In the genomic region with DNA sequence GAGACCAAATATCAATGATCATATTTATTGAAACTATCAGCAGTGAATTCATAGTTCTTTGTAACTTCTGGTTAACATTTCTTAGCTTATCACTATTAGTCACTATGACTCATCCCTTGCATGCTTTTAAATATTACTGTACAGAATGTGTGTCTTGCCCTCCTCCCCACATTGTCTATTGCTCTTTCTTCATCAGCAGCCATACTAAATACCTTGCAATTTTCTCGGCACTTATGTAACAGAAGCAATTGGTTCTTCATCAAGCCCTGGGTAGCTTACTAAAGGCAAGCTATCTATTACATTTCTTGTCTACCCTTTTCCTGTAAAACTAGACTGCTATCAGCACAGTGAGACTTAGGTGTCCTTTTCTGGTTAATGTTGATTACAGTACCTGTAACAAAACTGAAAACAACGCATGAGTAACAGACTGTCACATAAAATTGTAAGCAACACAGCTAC, we compare ENCODE assay signal across 18 cellular contexts. TPM values are rescaled to one million over a fixed set of nuclear protein-coding genes. Genes with fewer than 3 reads are reported as not detected.
DNase-seq lines count a peak whose midpoint lies in the region; ATAC-seq, FAIRE-seq and TF ChIP-seq lines count a peak whose summit lies in the region.
"Had no signal": no experiment of that assay in that cellular context is flagged by ENCODE, and none has a peak within 500 bp of the region (broad histone marks: within the 10 kb centered on the region; RNA-seq: fewer than 3 reads in every experiment).

No MANE protein-coding gene starts in this region.

- H4K20me1 ChIP-seq in K562 (replicated peaks; ENCODE audit: control insufficient read depth, insufficient read depth, low read length) (no peaks in the 10 kb centered on the region), keratinocyte (ENCODE audit: control insufficient read depth, extremely low read depth, insufficient read depth, low read length) (no peaks in the 10 kb centered on the region)

- TF ChIP-seq CTCF in K562 (IDR thresholded peaks at IDR 0.05 in 2 of 3, conservative IDR thresholded peaks at IDR 0.05 in 1 of 3; ENCODE audit: insufficient read depth in 2 of 3, low read depth in 1 of 3, low read length in 3 of 3) (no peak), keratinocyte (optimal IDR thresholded peaks at IDR 0.05 in 1 of 3, IDR thresholded peaks at IDR 0.05 in 1 of 3, conservative IDR thresholded peaks at IDR 0.05 in 1 of 3; ENCODE audit: extremely low read depth in 1 of 3, insufficient read depth in 2 of 3, low read length in 3 of 3) (no peak), chondrocyte (IDR thresholded peaks at IDR 0.05) (no peak)

- TF ChIP-seq POLR2A in K562 (conservative IDR thresholded peaks at IDR 0.05), result no peak

- TF ChIP-seq EP300 in K562 (IDR thresholded peaks at IDR 0.05; ENCODE audit: low read length), result no peak

- DNase-seq in Caki2 (ENCODE audit: low read depth) (peak; percentile 67), NCI-H226 (peak; percentile 72), K562 (ENCODE audit: extremely low read depth in 1 of 4, low spot score in 3 of 4) (peak; percentile 2 to 18 (median 4)), keratinocyte (ENCODE audit: low read depth, low spot score) (no peak), left colon (no peak), NCI-H1417 (lab: John Stamatoyannopoulos, UW) (no peak), chondrocyte (ENCODE audit: low spot score) (no peak), DMS153 treated with DMSO at 0.1 percent for 48 hours (lab: John Stamatoyannopoulos, UW; ENCODE audit: unreplicated experiment) (no peak)
- DNase-seq: activated CD4-positive, alpha-beta T cell treated with anti-CD3 and anti-CD28 coated beads, Interleukin-2, amount 50 U/mL, for 4 hours; adrenal gland; AML-193; NCI-H82; occipital lobe; SHP77 treated with DMSO at 0.1 percent for 48 hours; stimulated activated CD4-positive, alpha-beta T cell treated with anti-CD3 and anti-CD28 coated beads, Interleukin-12 subunit alpha, Interleukin-12 subunit beta, amount 100 ng/mL, for 4 hours; substantia nigra had no signal

- H3K79me2 ChIP-seq in K562 (ENCODE audit: control insufficient read depth, insufficient read depth, low read length) (no peaks in the 10 kb centered on the region; the same call in 2 of the 3 replicates), keratinocyte (ENCODE audit: control insufficient read depth, insufficient read depth, low read length) (no peaks in the 10 kb centered on the region)

- in situ Hi-C loops in Caki2 (cut with HindIII; ENCODE audit: low pct_unique_long_range_greater_than_20kb, low sequenced_read_pairs) (no loop called here), K562 (cut with MboI) (no loop called here)

- H3K4me3 Mint-ChIP-seq in chondrocyte (ENCODE audit: unreplicated experiment), result no peak overlapping the region

- dilution Hi-C loops in keratinocyte (cut with MboI; ENCODE audit: extremely low pct_ligation_motif_present, low sequenced_read_pairs), result no loop called here

- H3K27me3 ChIP-seq in K562 (ENCODE audit: control insufficient read depth in 2 of 2, insufficient read depth in 2 of 2, low read length in 2 of 2) (no peaks in the 10 kb centered on the region), keratinocyte (ENCODE audit: control insufficient read depth, extremely low read depth, insufficient read depth, low read length) (no peaks in the 10 kb centered on the region)
- H3K27me3 ChIP-seq: adrenal gland had no signal

- H3K36me3 Mint-ChIP-seq in chondrocyte (ENCODE audit: low read depth), result no peaks in the 10 kb centered on the region

- no TSS peak for BruUV-seq in K562 (replicated peaks; lab: Mats Ljungman, UMichigan)

- 0% methylated on average over 2 of the region's 2 CpGs for WGBS in K562 (ENCODE audit: insufficient coverage, low coverage, missing lambda C conversion rate)

- no peaks in the 10 kb centered on the region for H3K9me3 ChIP-seq in K562 (replicated peaks; ENCODE audit: control insufficient read depth, insufficient read depth, low read depth, low read length)
- H3K9me3 ChIP-seq in keratinocyte (ENCODE audit: control insufficient read depth, low read depth, low read length), result no peaks in the 10 kb centered on the region
- H3K9me3 ChIP-seq: adrenal gland had no signal

- H3K27me3 Mint-ChIP-seq in chondrocyte (ENCODE audit: low read depth), result peaks cover 1% of the 10 kb centered on the region

- ATAC-seq in K562 (peak; percentile 56), left colon (no peak)
- ATAC-seq: HCT116 had no signal

- intact Hi-C loops in K562 (cut with micrococcal nuclease), result no loop called here
- intact Hi-C loops in left colon (cut with DNase I, micrococcal nuclease), result no loop called here

- H3K9ac ChIP-seq in K562 (ENCODE audit: insufficient read depth in 1 of 2, low read depth in 2 of 2, low read length in 2 of 2) (no peak overlapping the region; a peak in 1 of 4 replicates), keratinocyte (ENCODE audit: control insufficient read depth, extremely low read depth, insufficient read depth, low read length) (no peak overlapping the region)

- peak overlapping the region; percentile 34; the same call in 1 of the 2 replicates for H3K4me2 ChIP-seq in K562 (ENCODE audit: insufficient read depth, low read length)
- no peak overlapping the region for H3K4me2 ChIP-seq in keratinocyte (ENCODE audit: control insufficient read depth, extremely low read depth, insufficient read depth, low read depth, low read length)

- H3K4me1 Mint-ChIP-seq in chondrocyte (ENCODE audit: low read depth), result peaks cover 2% of the 10 kb centered on the region

- FAIRE-seq in K562 (lab: Jason Lieb, UNC) (peak; percentile 49), keratinocyte (lab: Jason Lieb, UNC) (no peak)
- FAIRE-seq: islet of Langerhans had no signal

- CTCF ChIA-PET in K562 (lab: Yijun Ruan, JAX; ENCODE audit: low intra/inter-chr PET ratio), result no interaction called here

- H2AFZ ChIP-seq in K562 (ENCODE audit: low read depth, low read length) (no peak overlapping the region), keratinocyte (ENCODE audit: control insufficient read depth, low read length) (peak overlapping the region; percentile 8)

- no peaks in the 10 kb centered on the region for H3K36me3 ChIP-seq in K562 (ENCODE audit: control insufficient read depth, insufficient read depth, low read length)
- no peaks in the 10 kb centered on the region for H3K36me3 ChIP-seq in keratinocyte (ENCODE audit: control insufficient read depth in 2 of 2, extremely low read depth in 1 of 2, insufficient read depth in 2 of 2, low read length in 2 of 2)
- H3K36me3 ChIP-seq: adrenal gland had no signal

- H3K27ac ChIP-seq in K562 (ENCODE audit: extremely low read depth, low read depth, low read length) (peak overlapping the region; percentile 57), keratinocyte (ENCODE audit: control insufficient read depth, insufficient read depth, low read length) (no peak overlapping the region)

- no peak overlapping the region for H3K27ac Mint-ChIP-seq in chondrocyte (ENCODE audit: unreplicated experiment)

- no peak for TF ChIP-seq RAD21 in K562 (CRISPR knock-in tag; conservative IDR thresholded peaks at IDR 0.05 in 1 of 2, IDR thresholded peaks at IDR 0.05 in 1 of 2)

- no peak overlapping the region for H3K4me3 ChIP-seq in K562
- H3K4me3 ChIP-seq in keratinocyte (ENCODE audit: control insufficient read depth in 2 of 3, extremely low read depth in 1 of 3, insufficient read depth in 2 of 3, low read depth in 1 of 3, low read length in 3 of 3), result no peak overlapping the region
- H3K4me3 ChIP-seq: adrenal gland had no signal

- POLR2A ChIA-PET in K562 (lab: Yijun Ruan, JAX), result no interaction called here

- H3K4me1 ChIP-seq in K562 (replicated peaks in 1 of 2; ENCODE audit: control insufficient read depth in 2 of 2, insufficient read depth in 2 of 2, low read length in 2 of 2) (no peaks in the 10 kb centered on the region; a peak in 1 of 5 replicates), keratinocyte (ENCODE audit: control insufficient read depth, extremely low read depth, insufficient read depth, low read length) (no peaks in the 10 kb centered on the region)
- H3K4me1 ChIP-seq: adrenal gland had no signal

- no peaks in the 10 kb centered on the region for H3K9me3 Mint-ChIP-seq in chondrocyte (ENCODE audit: low read depth)

- H3K9me1 ChIP-seq in K562 (ENCODE audit: control insufficient read depth, insufficient read depth, low read length) (no peaks in the 10 kb centered on the region), keratinocyte (ENCODE audit: control insufficient read depth, extremely low read depth, insufficient read depth, low read length) (no peaks in the 10 kb centered on the region)

RNA-seq across cellular contexts. Expression of gene KLHL4, which starts 8.2 kb away (rescaled TPM):
- 4.3 and 18.2 TPM in 2 replicates for total RNA-seq in Caki2 (2014; rRNA removed; shearing (Covaris generic); ENCODE audit: low replicate concordance)
- 0.30 and 0.48 TPM in 2 replicates for total RNA-seq in K562 (2011; cell fraction: chromatin; rRNA removed; ENCODE audit: low replicate concordance)
- total RNA-seq in K562 (2011; cell fraction: nucleolus; rRNA removed), result 0.17 and 0.26 TPM in 2 replicates
- 0.08 and 0.37 TPM in 2 replicates for total RNA-seq in K562 (2011; cell fraction: nucleoplasm; rRNA removed)
- 0.08 and 0.09 TPM in 2 replicates for total RNA-seq in K562 (2014; rRNA removed)
- 0.04 and 0.10 TPM in 2 replicates for total RNA-seq in K562 (2014; rRNA removed; fragmentation: Illumina TruSeq; extraction: Trizol)
- total RNA-seq in K562 (2015; rRNA removed; fragmentation: Illumina TruSeq; extraction: Trizol), result 0.04 and 0.19 TPM in 2 replicates
- total RNA-seq in K562 (2021), result 0.09 and 0.16 TPM in 2 replicates
- 0.06 and 0.12 TPM in 2 replicates for polyA plus RNA-seq in K562 (2011; rRNA removed)
- 0.04 TPM in 1 of 2 replicates, not detected in the other for polyA plus RNA-seq in K562 (2011; cell fraction: cytosol; rRNA removed)
- 0.03 TPM in 1 of 2 replicates, not detected in the other for polyA plus RNA-seq in K562 (2011; cell fraction: nucleus; rRNA removed)
- 0.16 and 1.6 TPM in 2 replicates for polyA plus RNA-seq in K562 (2012)
- polyA plus RNA-seq in K562 (2014; fragmentation: Illumina TruSeq; extraction: Trizol), result 0.06 and 0.13 TPM in 2 replicates
- under 1 TPM; 0.04 to 0.07 TPM for polyA plus RNA-seq in K562 (2014; fragmentation: Nextera tagmentation; extraction: Ambion mirVana)
- polyA plus RNA-seq in K562 (2014; rRNA removed), result 0.04 TPM in 1 of 2 replicates, not detected in the other
- 0.07 and 0.63 TPM in 2 replicates for polyA minus RNA-seq in K562 (2011; rRNA and poly(A)+ RNA removed)
- polyA minus RNA-seq in K562 (2011; cell fraction: cytosol; rRNA and poly(A)+ RNA removed), result not detected in 2 replicates
- polyA minus RNA-seq in K562 (2011; cell fraction: nucleus; rRNA and poly(A)+ RNA removed), result 0.11 TPM in 1 of 2 replicates, not detected in the other
- polyA plus RNA-seq in keratinocyte, result 1.9 to 4.0 TPM (median 3.7 TPM) in 3 replicates
- 0.69 TPM for polyA plus RNA-seq in keratinocyte (2011; ENCODE audit: low read depth)
- 1.9 and 3.9 TPM in 2 replicates for polyA plus RNA-seq in keratinocyte (2011; cell fraction: cytosol; rRNA removed)
- 2.9 and 3.5 TPM in 2 replicates for polyA plus RNA-seq in keratinocyte (2011; cell fraction: nucleus; rRNA removed)
- polyA plus RNA-seq in keratinocyte (2012; ENCODE audit: low replicate concordance), result 0.18 and 1.8 TPM in 2 replicates
- 1.2 to 5.9 TPM (median 4.8 TPM) in 3 replicates for polyA minus RNA-seq in keratinocyte
- 1.7 TPM for polyA minus RNA-seq in keratinocyte (2011; cell fraction: cytosol; rRNA and poly(A)+ RNA removed)
- polyA minus RNA-seq in keratinocyte (2011; cell fraction: nucleus; rRNA and poly(A)+ RNA removed), result 2.6 and 5.4 TPM in 2 replicates
- total RNA-seq in left colon, result under 1 TPM; 0.34 to 0.50 TPM
- 2.0 to 2.6 TPM (median 2.0 TPM) in 3 replicates for total RNA-seq in chondrocyte

Comparison
In these comparisons a context has a peak if more than half of its experiments do, and no peak if none do; other contexts are left out.
1. DNase-seq: peak in Caki2 (single experiment), NCI-H226 (single experiment) and K562 (4 of 4); none in keratinocyte (single experiment), left colon (0 of 2), NCI-H1417 (0 of 3), chondrocyte (single experiment) and DMS153 treated with DMSO at 0.1 percent for 48 hours (single experiment).